In the genomic region with DNA sequence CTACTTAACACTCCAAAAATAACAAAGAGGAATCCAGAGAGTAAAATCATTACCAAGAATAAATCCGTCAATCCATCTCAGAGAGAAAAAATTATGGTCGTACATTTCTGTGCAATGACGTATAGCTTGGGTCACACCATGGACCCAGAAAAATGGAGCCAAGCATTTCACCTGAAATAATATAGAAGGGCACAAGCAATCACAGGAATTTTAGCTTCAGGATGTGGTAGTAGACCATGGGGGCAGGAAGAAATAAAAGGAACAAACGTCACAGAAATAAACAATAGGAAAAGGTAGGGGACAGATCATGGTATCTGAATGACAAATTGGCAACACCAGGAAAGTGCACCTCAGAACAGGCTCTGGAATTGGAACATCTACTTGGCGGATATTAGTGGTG, we compare ENCODE assay signal across 6 cellular contexts.
"Had no signal": no experiment of that assay in that cellular context is flagged by ENCODE, and none has a peak within 500 bp of the region (broad histone marks: within the 10 kb centered on the region; RNA-seq: fewer than 3 reads in every experiment).

No MANE protein-coding gene starts in this region.

- H3K27ac Mint-ChIP-seq: IgD-negative memory B cell had no signal

- ATAC-seq: HepG2, K562 had no signal

- H3K4me3 Mint-ChIP-seq: IgD-negative memory B cell had no signal

- DNase-seq: IMR-90, KBM-7 had no signal

- H3K27me3 Mint-ChIP-seq: IgD-negative memory B cell had no signal

- H3K27ac ChIP-seq: HL-60 had no signal

- H3K36me3 Mint-ChIP-seq: IgD-negative memory B cell had no signal

- H3K4me3 ChIP-seq: K562 had no signal
